ENCODE assay signal across 24 cellular contexts in genomic region chr9:86939311-86939710, GRCh38. TPM values are rescaled to one million over a fixed set of nuclear protein-coding genes. Genes with fewer than 3 reads are reported as not detected.
DNase-seq lines count a peak whose midpoint lies in the region; ATAC-seq, FAIRE-seq and TF ChIP-seq lines count a peak whose summit lies in the region.
"Had no signal": no experiment of that assay in that cellular context is flagged by ENCODE, and none has a peak within 500 bp of the region (broad histone marks: within the 10 kb centered on the region; RNA-seq: fewer than 3 reads in every experiment).

No MANE protein-coding gene starts in this region.

- in situ Hi-C loops in GM13976 (cut with MboI; ENCODE audit: low sequenced_read_pairs, unreplicated experiment) = no loop called here

- H4K91ac ChIP-seq in H1 (replicated peaks; ENCODE audit: insufficient read length, low read length) = no peak overlapping the region

- no peak overlapping the region for H3K18ac ChIP-seq in H1 (ENCODE audit: extremely low read depth, low read length)
- no peak overlapping the region for H3K18ac ChIP-seq in mesendoderm (ENCODE audit: low read length)

- no peak for FAIRE-seq in H1 (lab: Jason Lieb, UNC)
- FAIRE-seq: A549, D721Med, G401.6, GM12891, GM18507 had no signal

- no peak overlapping the region for H3K27ac ChIP-seq in H1 (ENCODE audit: low read depth, low read length)
- no peak overlapping the region for H3K27ac ChIP-seq in neural progenitor cell
- H3K27ac ChIP-seq in psoas muscle = no peak overlapping the region
- no peak overlapping the region for H3K27ac ChIP-seq in mesendoderm (ENCODE audit: low read depth, low read length)
- H3K27ac ChIP-seq: 22Rv1; A549; BLaER1 treated with 17β-estradiol and CSF1 and Interleukin-3, amounts not matched to agents 10 nM and 100 nM; C4-2B had no signal

- H2BK5ac ChIP-seq in H1 (ENCODE audit: low read depth, low read length) (no peak overlapping the region), mesendoderm (ENCODE audit: low read length) (no peak overlapping the region)

- peaks cover 10% of the 10 kb centered on the region for H3K27me3 Mint-ChIP-seq in neural progenitor cell (ENCODE audit: insufficient read depth, low read depth)

- H4K20me1 ChIP-seq in H1 (replicated peaks in 1 of 2; ENCODE audit: control insufficient read depth in 1 of 2, insufficient read depth in 2 of 2, low read length in 2 of 2) = no peaks in the 10 kb centered on the region
- H4K20me1 ChIP-seq in neural progenitor cell (ENCODE audit: low read depth) = peaks cover 13% of the 10 kb centered on the region
- H4K20me1 ChIP-seq: BLaER1 treated with 17β-estradiol and CSF1 and Interleukin-3, amounts not matched to agents 10 nM and 100 nM had no signal

- CTCF ChIA-PET in H1 (lab: Charles Lee; ENCODE audit: partially characterized antibody) = interaction anchor here (0.9 to 2.3 kb wide), 2 partner anchors 10 to 37 kb away, joined by 3 to 7 read pairs; no protein-coding TSS in a partner anchor

- H3K27me3 ChIP-seq in H1 (replicated peaks in 1 of 4; ENCODE audit: control insufficient read depth in 3 of 4, extremely low read depth in 1 of 4, insufficient read depth in 3 of 4, low read length in 3 of 4) (peaks cover 2 to 19% (median 12%) of the 10 kb centered on the region in 4 experiments; a peak in 5 of 7 replicates), neural progenitor cell (no peaks in the 10 kb centered on the region), psoas muscle (ENCODE audit: insufficient read depth in 3 of 3, low read length in 2 of 3) (peaks cover 0 to 18% (median 2%) of the 10 kb centered on the region in 3 donors), mesendoderm (ENCODE audit: insufficient read depth, low read length, poor library complexity) (peaks cover 2% of the 10 kb centered on the region)

- no peak overlapping the region for H4K5ac ChIP-seq in H1 (ENCODE audit: insufficient read length, low read depth, low read length)
- H4K5ac ChIP-seq in mesendoderm (ENCODE audit: low read length) = no peak overlapping the region

- no peak for TF ChIP-seq EP300 in H1 (IDR thresholded peaks at IDR 0.05; ENCODE audit: borderline replicate concordance in 1 of 2, low read depth in 2 of 2, low read length in 2 of 2)

- H2BK15ac ChIP-seq in H1 (ENCODE audit: low read length) (no peak overlapping the region; the same call in 1 of the 2 replicates), mesendoderm (replicated peaks; ENCODE audit: low read depth) (no peak overlapping the region)

- POLR2A ChIA-PET in H1 (lab: Charles Lee; ENCODE audit: partially characterized antibody) = no interaction called here

- H3F3A ChIP-seq in neural progenitor cell (ENCODE audit: low read depth) = peaks cover 37% of the 10 kb centered on the region

- H2AK5ac ChIP-seq in H1 (ENCODE audit: low read depth, low read length) = peak overlapping the region; percentile 31; the same call in 1 of the 2 replicates
- H2AK5ac ChIP-seq in mesendoderm (ENCODE audit: low read length) = no peak overlapping the region

- no peak overlapping the region for H3K4me3 Mint-ChIP-seq in neural progenitor cell
- H3K4me3 Mint-ChIP-seq: B cell; CD4-positive, alpha-beta T cell; CD8-positive, alpha-beta T cell had no signal

- no peak overlapping the region for H3K9ac ChIP-seq in H1 (replicated peaks in 1 of 4; ENCODE audit: extremely low read depth in 1 of 4, low read depth in 3 of 4, low read length in 3 of 4)
- no peak overlapping the region for H3K9ac ChIP-seq in neural progenitor cell
- no peak overlapping the region for H3K9ac ChIP-seq in mesendoderm (ENCODE audit: low read length)
- H3K9ac ChIP-seq: BLaER1 treated with 17β-estradiol and CSF1 and Interleukin-3, amounts not matched to agents 10 nM and 100 nM had no signal

- peaks cover 8% of the 10 kb centered on the region for H3K9me3 Mint-ChIP-seq in neural progenitor cell
- H3K9me3 Mint-ChIP-seq: CD4-positive, alpha-beta T cell; CD8-positive, alpha-beta T cell had no signal

- TF ChIP-seq RAD21 in H1 (IDR thresholded peaks at IDR 0.05 in 1 of 2, conservative IDR thresholded peaks at IDR 0.05 in 1 of 2; ENCODE audit: low read depth in 2 of 2, low read length in 2 of 2) = no peak

- H4K8ac ChIP-seq in H1 (ENCODE audit: extremely low read depth, insufficient read depth, low read length) (no peak overlapping the region), mesendoderm (ENCODE audit: low read depth, low read length) (no peak overlapping the region)

- H3K79me2 ChIP-seq in H1 (ENCODE audit: control insufficient read depth in 1 of 2, insufficient read depth in 2 of 2, low read length in 2 of 2) (no peaks in the 10 kb centered on the region), neural progenitor cell (ENCODE audit: low read depth) (peaks cover 13% of the 10 kb centered on the region), mesendoderm (ENCODE audit: control insufficient read depth, insufficient read depth, low read length) (no peaks in the 10 kb centered on the region)

- H3K36me3 ChIP-seq in H1 (ENCODE audit: control insufficient read depth in 2 of 4, insufficient read depth in 4 of 4, low read length in 3 of 4) = no peaks in the 10 kb centered on the region
- peaks cover 3% of the 10 kb centered on the region for H3K36me3 ChIP-seq in neural progenitor cell
- H3K36me3 ChIP-seq in psoas muscle (ENCODE audit: insufficient read depth in 1 of 2, low read depth in 1 of 2) = no peaks in the 10 kb centered on the region
- H3K36me3 ChIP-seq in mesendoderm (ENCODE audit: control insufficient read depth, insufficient read depth, low read length) = no peaks in the 10 kb centered on the region
- H3K36me3 ChIP-seq: BLaER1 treated with 17β-estradiol and CSF1 and Interleukin-3, amounts not matched to agents 10 nM and 100 nM had no signal

- DNase-seq in LHCN-M2 (ENCODE audit: low read depth) = peak; percentile 23
- no peak for DNase-seq in H1 (ENCODE audit: low read depth in 1 of 2, low spot score in 2 of 2)
- peak; percentile 10 for DNase-seq in myocyte (ENCODE audit: low read depth)
- DNase-seq in neural progenitor cell (ENCODE audit: low spot score) = no peak
- DNase-seq in NCI-H1417 treated with DMSO at 0.1 percent for 48 hours (lab: John Stamatoyannopoulos, UW) = no peak
- DNase-seq in psoas muscle = no peak
- DNase-seq in mesendoderm = no peak
- no peak for DNase-seq in GM13976 (ENCODE audit: low spot score)
- DNase-seq: AML-193; Caco-2; Calu3; CD4-positive, alpha-beta T cell; CD8-positive, alpha-beta T cell; DMS79 treated with DMSO at 0.1 percent for 48 hours; GF-D8 had no signal

- no peak overlapping the region for H3K14ac ChIP-seq in H1 (ENCODE audit: insufficient read length)

- no peaks in the 10 kb centered on the region for H3K79me1 ChIP-seq in H1 (ENCODE audit: low read depth, low read length)
- H3K79me1 ChIP-seq in mesendoderm (ENCODE audit: low read length) = no peaks in the 10 kb centered on the region

- H3K4me3 ChIP-seq in H1 (ENCODE audit: extremely low read depth in 1 of 4, insufficient read depth in 2 of 4, low read depth in 3 of 4, low read length in 4 of 4) (no peak overlapping the region), neural progenitor cell (no peak overlapping the region), psoas muscle (no peak overlapping the region), mesendoderm (ENCODE audit: low read length) (no peak overlapping the region)
- H3K4me3 ChIP-seq: A549; BLaER1 treated with 17β-estradiol and CSF1 and Interleukin-3, amounts not matched to agents 10 nM and 100 nM had no signal

- H3K27ac Mint-ChIP-seq in neural progenitor cell = peak overlapping the region; percentile 85
- H3K27ac Mint-ChIP-seq: B cell; CD4-positive, alpha-beta T cell; CD8-positive, alpha-beta T cell had no signal

- H3K23ac ChIP-seq in H1 (ENCODE audit: insufficient read length) (no peak overlapping the region), mesendoderm (ENCODE audit: low read length) (no peak overlapping the region)

- no peaks in the 10 kb centered on the region for H3K23me2 ChIP-seq in H1 (ENCODE audit: low read depth, low read length)

- H3K4ac ChIP-seq in H1 (replicated peaks; ENCODE audit: insufficient read length, low read depth, low read length) (no peak overlapping the region), mesendoderm (ENCODE audit: low read depth, low read length) (no peak overlapping the region)

- intact Hi-C loops in psoas muscle (cut with DNase I) = no loop called here

- H3K56ac ChIP-seq in H1 (replicated peaks; ENCODE audit: insufficient read length, low read depth, low read length) = no peak overlapping the region
- no peak overlapping the region for H3K56ac ChIP-seq in mesendoderm (ENCODE audit: low read length)

- H2AFZ ChIP-seq in H1 (ENCODE audit: low read length) (no peak overlapping the region), neural progenitor cell (replicated peaks) (no peak overlapping the region)

- ATAC-seq in psoas muscle = no peak
- ATAC-seq: A549; CD8-positive, alpha-beta T cell had no signal

- H3K4me1 Mint-ChIP-seq in neural progenitor cell = peaks cover 57% of the 10 kb centered on the region
- H3K4me1 Mint-ChIP-seq: B cell had no signal

- H2BK120ac ChIP-seq in H1 (replicated peaks; ENCODE audit: low read depth, low read length) (peak overlapping the region; percentile 26), mesendoderm (ENCODE audit: low read depth, low read length) (no peak overlapping the region)

- no peaks in the 10 kb centered on the region for H3K36me3 Mint-ChIP-seq in neural progenitor cell
- H3K36me3 Mint-ChIP-seq: CD8-positive, alpha-beta T cell had no signal

- no peak overlapping the region for H3K4me2 ChIP-seq in H1 (ENCODE audit: insufficient read depth in 1 of 2, low read depth in 2 of 2, low read length in 2 of 2)
- no peak overlapping the region for H3K4me2 ChIP-seq in neural progenitor cell
- no peak overlapping the region for H3K4me2 ChIP-seq in mesendoderm (ENCODE audit: low read length)
- H3K4me2 ChIP-seq: A549; BLaER1 treated with 17β-estradiol and CSF1 and Interleukin-3, amounts not matched to agents 10 nM and 100 nM had no signal

- TF ChIP-seq POLR2A in H1 (IDR thresholded peaks at IDR 0.05; ENCODE audit: control extremely low read depth in 1 of 2, low read depth in 2 of 2, low read length in 2 of 2) = no peak

- WGBS in H1 (ENCODE audit: extremely low coverage in 1 of 2, insufficient coverage in 1 of 2, insufficient read length in 1 of 2, insufficient replicate concordance in 2 of 2, low coverage in 1 of 2, low lambda C conversion rate in 2 of 2, missing lambda C conversion rate in 1 of 2), 2 experiments = 90% methylated on average over 5 of the region's 5 CpGs; no CpG with 5 or more reads in 1 of the 2 experiments
- 71 to 80% (median 73%) methylated on average over 5 of the region's 5 CpGs for WGBS in psoas muscle, 3 donors
- WGBS in mesendoderm (ENCODE audit: extremely low coverage, insufficient coverage, low lambda C conversion rate) = no CpG with 5 or more reads among the region's 5 CpGs

- H3K9me3 ChIP-seq in H1 (ENCODE audit: insufficient read depth in 2 of 2, low read depth in 1 of 2, low read length in 1 of 2) (no peaks in the 10 kb centered on the region), neural progenitor cell (ENCODE audit: low read depth) (peaks cover 2% of the 10 kb centered on the region), psoas muscle (peaks cover under 1% of the 10 kb centered on the region)
- H3K9me3 ChIP-seq: BLaER1 treated with 17β-estradiol and CSF1 and Interleukin-3, amounts not matched to agents 10 nM and 100 nM; Caco-2 had no signal

- peaks cover 2 to 22% (median 18%) of the 10 kb centered on the region in 4 experiments; a peak in 6 of 7 replicates for H3K4me1 ChIP-seq in H1 (replicated peaks in 1 of 4; ENCODE audit: control insufficient read depth in 3 of 4, insufficient read depth in 4 of 4, low read length in 3 of 4)
- peaks cover 47% of the 10 kb centered on the region for H3K4me1 ChIP-seq in neural progenitor cell
- H3K4me1 ChIP-seq in psoas muscle = no peaks in the 10 kb centered on the region
- peaks cover 6% of the 10 kb centered on the region for H3K4me1 ChIP-seq in mesendoderm (ENCODE audit: control insufficient read depth, low read depth, low read length)
- H3K4me1 ChIP-seq: A549, Caco-2 had no signal

- peak overlapping the region; percentile 55; the same call in 1 of the 2 replicates for H2BK12ac ChIP-seq in H1 (ENCODE audit: low read depth, low read length)

- H2BK20ac ChIP-seq in H1 (ENCODE audit: low read length) = no peak overlapping the region

- no peak for TF ChIP-seq CTCF in H1 (IDR thresholded peaks at IDR 0.05; ENCODE audit: control extremely low read depth in 1 of 3, insufficient read depth in 1 of 3, low read depth in 1 of 3, low read length in 3 of 3)
- TF ChIP-seq CTCF in neural progenitor cell (IDR thresholded peaks at IDR 0.05) = no peak
- no peak for TF ChIP-seq CTCF in psoas muscle (IDR thresholded peaks at IDR 0.05)
- TF ChIP-seq CTCF in GM13976 (IDR thresholded peaks at IDR 0.05; ENCODE audit: borderline replicate concordance, control extremely low read depth, extremely low read depth, insufficient read depth, missing control alignments) = no peak

RNA-seq across cellular contexts. Expression of gene GAS1, which starts 8.0 kb away (rescaled TPM):
- 159 TPM in 2 replicates for total RNA-seq in LHCN-M2 (2014; rRNA removed)
- 13.3 TPM for polyA plus RNA-seq in LHCN-M2 (2012)
- total RNA-seq in H1 (2021; fragmentation: NEBNext Ultra II Directional; extraction: Animal tissue kit (Norgen Biotek cat#: 25700)) = 5.1 and 5.7 TPM in 2 replicates
- 2.8 and 3.3 TPM in 2 replicates for polyA plus RNA-seq in H1 (2011; rRNA removed)
- polyA plus RNA-seq in H1 (2011; cell fraction: cytosol; rRNA removed) = 3.7 TPM
- 3.1 TPM for polyA plus RNA-seq in H1 (2011; cell fraction: nucleus; rRNA removed)
- 2.7 to 3.3 TPM (median 2.9 TPM) in 4 replicates for polyA plus RNA-seq in H1 (2012, experiment 1 of 2)
- polyA plus RNA-seq in H1 (2012, experiment 2 of 2) = 2.8 TPM
- polyA plus RNA-seq in H1 (2013, experiment 1 of 2) = 1.7 TPM
- 1.4 TPM for polyA plus RNA-seq in H1 (2013, experiment 2 of 2)
- 1.4 TPM in 2 replicates for polyA minus RNA-seq in H1 (2011; rRNA and poly(A)+ RNA removed)
- 8.0 TPM for polyA minus RNA-seq in H1 (2011; cell fraction: cytosol; rRNA and poly(A)+ RNA removed)
- 6.8 TPM for polyA minus RNA-seq in H1 (2011; cell fraction: nucleus; rRNA and poly(A)+ RNA removed)
- total RNA-seq in myocyte = 190 and 279 TPM in 2 replicates
- polyA plus RNA-seq in myocyte (2012) = 28.7 TPM
- 68.1 and 104 TPM in 2 replicates for total RNA-seq in neural progenitor cell (ENCODE audit: low replicate concordance)
- total RNA-seq in psoas muscle = 10 to 100 TPM in 3 of 4 donors, 1 to 10 TPM in 1; 6.8 to 19.1 (median 11.0) TPM
- polyA plus RNA-seq in psoas muscle = 10 to 100 TPM; 13.0 to 18.3 (median 13.7) TPM
- 0.73 TPM for polyA plus RNA-seq in mesendoderm (2013, experiment 1 of 2)
- polyA plus RNA-seq in mesendoderm (2013, experiment 2 of 2) = 0.59 TPM

Comparison
In these comparisons a context has a peak if more than half of its experiments do, and no peak if none do; other contexts are left out.
1. DNase-seq: peak in LHCN-M2 (single experiment) and myocyte (single experiment); none in H1 (0 of 2), neural progenitor cell (single experiment), NCI-H1417 treated with DMSO at 0.1 percent for 48 hours (single experiment), psoas muscle (0 of 2), mesendoderm (single experiment) and GM13976 (single experiment).